In the genomic region with DNA sequence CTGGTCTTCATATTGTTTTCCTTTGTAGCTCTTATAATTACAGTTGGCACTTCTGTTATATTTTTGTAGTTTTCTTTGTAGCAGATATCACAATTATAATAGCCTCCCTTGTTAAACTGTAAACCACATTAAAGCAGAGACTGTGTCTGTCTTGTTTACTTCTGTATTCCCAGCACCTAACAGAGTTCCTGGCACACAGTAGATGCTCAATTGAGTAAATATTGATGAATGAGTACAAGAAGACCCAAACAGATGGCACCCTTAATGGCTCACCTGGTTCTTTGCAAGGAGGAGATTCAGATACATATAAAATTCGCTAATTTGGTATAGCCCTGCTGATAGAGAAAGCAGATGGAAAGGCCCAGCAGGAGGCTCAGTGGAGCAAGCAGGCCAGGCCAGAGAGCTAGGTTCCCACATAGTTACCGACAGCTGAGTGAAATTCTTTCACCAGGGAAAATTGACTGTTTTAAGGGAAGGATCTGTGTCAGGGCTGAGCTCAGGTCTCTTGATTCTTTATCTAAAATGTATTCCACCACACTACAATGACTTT, we compare ENCODE assay signal across 15 cellular contexts.
A peak's percentile ranks its signal among the peaks of the same experiment; 100 is the strongest.
DNase-seq lines count a peak whose midpoint lies in the region; ATAC-seq, FAIRE-seq and TF ChIP-seq lines count a peak whose summit lies in the region.
"Had no signal": no experiment of that assay in that cellular context is flagged by ENCODE, and none has a peak within 500 bp of the region (broad histone marks: within the 10 kb centered on the region; RNA-seq: fewer than 3 reads in every experiment).

No MANE protein-coding gene starts in this region.

- no peak for TF ChIP-seq CTCF in mammary epithelial cell (conservative IDR thresholded peaks at IDR 0.05 in 1 of 2, IDR thresholded peaks at IDR 0.05 in 1 of 2; ENCODE audit: extremely low read depth in 1 of 2, insufficient read depth in 1 of 2, low read depth in 1 of 2, low read length in 2 of 2)
- TF ChIP-seq CTCF in breast epithelium (IDR thresholded peaks at IDR 0.05), result no peak
- TF ChIP-seq CTCF in foreskin keratinocyte (conservative IDR thresholded peaks at IDR 0.05), result no peak

- H3K9ac ChIP-seq in mammary epithelial cell (ENCODE audit: insufficient read depth, low read length), result no peak overlapping the region

- H3K27me3 ChIP-seq in mammary epithelial cell (ENCODE audit: insufficient read depth, low read length) (no peaks in the 10 kb centered on the region), breast epithelium (no peaks in the 10 kb centered on the region), foreskin keratinocyte (no peaks in the 10 kb centered on the region)
- H3K27me3 ChIP-seq: SJCRH30, uterus had no signal

- intact Hi-C loops in mammary epithelial cell (cut with micrococcal nuclease), result no loop called here
- intact Hi-C loops in breast epithelium (cut with DNase I; ENCODE audit: low total_unique reads), result loop anchor here (10.0 kb wide), 1 partner anchor 1670 kb away; no protein-coding TSS in a partner anchor

- no peaks in the 10 kb centered on the region for H3K79me2 ChIP-seq in mammary epithelial cell (ENCODE audit: insufficient read depth, low read length)

- in situ Hi-C loops in mammary epithelial cell (cut with MboI; ENCODE audit: low sequenced_read_pairs in 2 of 2), result no loop called here

- ATAC-seq in foreskin keratinocyte (no peak), HG03442 (IDR thresholded peaks at IDR 0.05; ENCODE audit: unreplicated experiment) (no peak)
- ATAC-seq: CD8-positive, alpha-beta T cell had no signal

- peak overlapping the region; percentile 36 for H3K4me2 ChIP-seq in mammary epithelial cell (ENCODE audit: insufficient read depth, low read depth, low read length)

- H3K4me1 ChIP-seq in mammary epithelial cell (ENCODE audit: insufficient read depth, low read length) (peaks cover 22% of the 10 kb centered on the region), breast epithelium (no peaks in the 10 kb centered on the region), foreskin keratinocyte (peaks cover 22% of the 10 kb centered on the region)
- H3K4me1 ChIP-seq: SJCRH30, uterus had no signal

- CTCF ChIA-PET in mammary epithelial cell (lab: Charles Lee; ENCODE audit: low non-redundant PET), result no interaction called here

- H4K20me1 ChIP-seq in mammary epithelial cell (ENCODE audit: insufficient read depth, low read length), result no peaks in the 10 kb centered on the region

- H3K9me3 ChIP-seq in mammary epithelial cell (replicated peaks; ENCODE audit: insufficient read depth, low read length) (no peaks in the 10 kb centered on the region), breast epithelium (no peaks in the 10 kb centered on the region)
- H3K9me3 ChIP-seq: SJCRH30, uterus had no signal

- DNase-seq in mammary epithelial cell (no peak), breast epithelium (ENCODE audit: low spot score in 2 of 2) (no peak), NCI-H524 (lab: John Stamatoyannopoulos, UW) (peak; percentile 54 to 82), foreskin keratinocyte (no peak), H54 (ENCODE audit: insufficient read length, low spot score) (no peak), mucosa of gallbladder (ENCODE audit: low spot score) (no peak), HPDE6-E6E7 (ENCODE audit: extremely low spot score) (no peak)
- DNase-seq: activated gamma-delta T cell treated with Interleukin-2 at 50 U/mL for 16 hours; CD8-positive, alpha-beta T cell; IMR-90; occipital lobe; uterus had no signal

- no TSS peak for BruUV-seq in mammary epithelial cell (replicated peaks; lab: Mats Ljungman, UMichigan)

- dilution Hi-C loops in mammary epithelial cell (cut with HindIII; ENCODE audit: low sequenced_read_pairs), result no loop called here

- FAIRE-seq in H54 (lab: Jason Lieb, UNC), result no peak

- no peak overlapping the region for H3K4me3 ChIP-seq in mammary epithelial cell (replicated peaks in 1 of 3; ENCODE audit: insufficient read depth in 1 of 3, low read depth in 2 of 3, low read length in 3 of 3)
- no peak overlapping the region for H3K4me3 ChIP-seq in breast epithelium
- H3K4me3 ChIP-seq: SJCRH30, skin epidermis, uterus had no signal

- H3K27ac ChIP-seq in mammary epithelial cell (ENCODE audit: insufficient read depth, low read depth, low read length), result peak overlapping the region; percentile 37
- no peak overlapping the region for H3K27ac ChIP-seq in breast epithelium
- H3K27ac ChIP-seq in foreskin keratinocyte, result peak overlapping the region; percentile 67
- H3K27ac ChIP-seq: SJCRH30, skin epidermis, uterus had no signal

- H3K36me3 ChIP-seq in mammary epithelial cell (ENCODE audit: insufficient read depth, low read length), result no peaks in the 10 kb centered on the region
- H3K36me3 ChIP-seq in breast epithelium, result no peaks in the 10 kb centered on the region
- H3K36me3 ChIP-seq: SJCRH30, uterus had no signal

- WGBS in mammary epithelial cell (ENCODE audit: low coverage, missing lambda C conversion rate), result 95% methylated on average over 2 of the region's 2 CpGs

- TF ChIP-seq POLR2A in breast epithelium (IDR thresholded peaks at IDR 0.05) (no peak), H54 (IDR thresholded peaks at IDR 0.05; ENCODE audit: low read depth, low read length) (no peak)

- H2AFZ ChIP-seq in mammary epithelial cell (ENCODE audit: low read depth, low read length), result peak overlapping the region; percentile 8

Comparison
In these comparisons a context has a peak if more than half of its experiments do, and no peak if none do; other contexts are left out.
1. H3K27ac ChIP-seq: peak in mammary epithelial cell (single experiment) and foreskin keratinocyte (single experiment); none in breast epithelium (0 of 2).
2. DNase-seq: peak in NCI-H524 (2 of 2); none in mammary epithelial cell (single experiment), breast epithelium (0 of 2), foreskin keratinocyte (0 of 2), H54 (single experiment), mucosa of gallbladder (single experiment) and HPDE6-E6E7 (single experiment).